Comparison of ENCODE assay signal across 8 cellular contexts in the genomic region with DNA sequence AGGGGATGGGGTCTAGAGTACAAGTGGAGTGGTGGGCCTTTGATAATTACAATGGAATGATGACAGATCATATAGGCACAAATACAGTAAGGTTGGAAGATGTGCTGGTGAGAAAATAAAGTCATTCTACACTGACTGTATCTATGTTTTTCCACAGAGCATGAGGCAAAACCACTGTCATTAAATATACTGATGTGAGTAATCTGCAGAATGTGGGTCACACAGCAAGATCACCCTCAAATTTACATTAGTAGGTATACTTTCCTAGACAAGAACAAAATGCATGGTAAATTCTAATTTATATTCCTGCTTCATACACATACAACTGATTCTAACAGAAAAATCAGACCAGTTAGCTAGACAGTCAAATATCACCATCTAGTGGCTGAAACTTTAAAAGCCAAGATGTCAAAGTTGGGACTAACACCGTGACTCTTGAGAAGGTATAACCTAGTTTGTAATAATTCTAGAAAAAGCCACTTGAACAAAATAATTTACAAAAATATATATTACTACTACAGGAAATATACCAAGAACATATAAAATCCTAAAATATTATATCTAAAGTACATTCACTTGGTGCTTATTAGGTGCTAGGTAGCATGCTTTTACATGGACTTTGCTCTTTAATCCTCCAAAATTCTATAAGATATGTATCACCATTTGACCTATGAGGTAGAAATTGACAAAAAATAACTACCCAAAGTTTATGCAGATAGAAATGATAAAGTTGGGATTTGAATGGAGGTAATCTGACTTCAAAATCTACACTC. TPM values are rescaled to one million over a fixed set of nuclear protein-coding genes. Genes with fewer than 3 reads are reported as not detected.
A peak's percentile ranks its signal among the peaks of the same experiment; 100 is the strongest.
DNase-seq lines count a peak whose midpoint lies in the region; ATAC-seq and TF ChIP-seq lines count a peak whose summit lies in the region.

No MANE protein-coding gene starts in this region.

- TF ChIP-seq CTCF in AG09319 (IDR thresholded peaks at IDR 0.05; ENCODE audit: low read depth, low read length) (peak; percentile 69), GM13977 (IDR thresholded peaks at IDR 0.05; ENCODE audit: extremely low read depth, insufficient read depth, missing control alignments) (peak; percentile 75), transverse colon (IDR thresholded peaks at IDR 0.05) (peak; percentile 70 to 83 (median 73))

- DNase-seq in AG09319 (ENCODE audit: extremely low read depth, low read depth) (peak; percentile 23), GM13977 (ENCODE audit: low spot score) (peak; percentile 48), NCI-H748 treated with DMSO at 0.1 percent for 48 hours (lab: John Stamatoyannopoulos, UW) (peak; percentile 84), T47D (ENCODE audit: low read depth in 1 of 2, low spot score in 1 of 2) (peak; percentile 66 to 83), left colon (no peak), transverse colon (no peak)
- no peak for DNase-seq in activated naive CD4-positive, alpha-beta T cell treated with Interleukin-2 at 50 U/mL for 16 hours

- TF ChIP-seq EP300 in transverse colon (IDR thresholded peaks at IDR 0.05; ENCODE audit: low read depth), result no peak

- 3 to 33% methylated on average over 1 of the region's 1 CpG for WGBS in transverse colon (ENCODE audit: low coverage in 1 of 2), 2 donors

- ATAC-seq in HG03175 (IDR thresholded peaks at IDR 0.05; ENCODE audit: unreplicated experiment), result peak; percentile 90
- peak; percentile 44 for ATAC-seq in left colon

- H3K4me1 ChIP-seq in transverse colon, result peaks cover 22 to 48% (median 31%) of the 10 kb centered on the region in 4 donors

- no peak overlapping the region for H3K4me3 ChIP-seq in transverse colon

- in situ Hi-C loops in GM13977 (cut with MboI; ENCODE audit: low pct_unique_long_range_greater_than_20kb, low sequenced_read_pairs, unreplicated experiment), result loop anchor here (25.0 kb wide), 1 partner anchor 1149 kb away; no protein-coding TSS in a partner anchor
- in situ Hi-C loops in T47D (cut with HindIII; ENCODE audit: low pct_unique_long_range_greater_than_20kb, low sequenced_read_pairs), result no loop called here
- in situ Hi-C loops in transverse colon (cut with MboI; ENCODE audit: low pct_ligation_motif_present in 1 of 4, low pct_unique_long_range_greater_than_20kb in 1 of 4, low sequenced_read_pairs in 3 of 4), result loop anchor here (25.0 kb wide), 3 partner anchors 799 to 1149 kb away; no protein-coding TSS in a partner anchor

- intact Hi-C loops in left colon (cut with DNase I, micrococcal nuclease), result loop anchor here in 1 of 2 donors (5.0 to 10.0 kb wide), 2 partner anchors 1021 to 1159 kb away; no protein-coding TSS in a partner anchor
- intact Hi-C loops in transverse colon (cut with DNase I; ENCODE audit: low total_unique reads), result loop anchor here (10.0 kb wide), 1 partner anchor 1021 kb away; no protein-coding TSS in a partner anchor

- TF ChIP-seq POLR2A in transverse colon (IDR thresholded peaks at IDR 0.05), result no peak

- H3K9me3 ChIP-seq in transverse colon, result no peaks in the 10 kb centered on the region

- H3K27me3 ChIP-seq in transverse colon, result no peaks in the 10 kb centered on the region

- H3K36me3 ChIP-seq in transverse colon, result peaks cover 0 to 13% (median 4%) of the 10 kb centered on the region in 4 donors

- peak overlapping the region in 2 of 4 donors; percentile 61 to 76 for H3K27ac ChIP-seq in transverse colon

RNA-seq across cellular contexts. Expression of gene TTC33, which starts 19.5 kb away (rescaled TPM):
- 10 to 100 TPM; 15.0 to 15.8 TPM for total RNA-seq in left colon
- total RNA-seq in transverse colon, result 10 to 100 TPM in 3 of 4 donors, 1 to 10 TPM in 1; 6.4 to 67.3 (median 17.4) TPM

RNA-seq across cellular contexts. Expression of gene PTGER4, which starts 56.6 kb away (rescaled TPM):
- total RNA-seq in left colon (10 to 100 TPM; 56.7 to 58.2 TPM), transverse colon (100 to 1,000 TPM in 3 of 4 donors, 10 to 100 TPM in 1; 39.6 to 127 (median 105) TPM)

Comparison
In these comparisons a context has a peak if more than half of its experiments do, and no peak if none do; other contexts are left out.
1. DNase-seq: peak in AG09319 (single experiment), GM13977 (single experiment), NCI-H748 treated with DMSO at 0.1 percent for 48 hours (single experiment) and T47D (2 of 2); none in left colon (0 of 2), transverse colon (single experiment) and activated naive CD4-positive, alpha-beta T cell treated with Interleukin-2 at 50 U/mL for 16 hours (single experiment).
2. Peak in every context shown above with its lines, with median percentiles within 50 percentile points of each other: CTCF ChIP-seq.